19 cellular contexts compared by ENCODE assay signal in the genomic region with DNA sequence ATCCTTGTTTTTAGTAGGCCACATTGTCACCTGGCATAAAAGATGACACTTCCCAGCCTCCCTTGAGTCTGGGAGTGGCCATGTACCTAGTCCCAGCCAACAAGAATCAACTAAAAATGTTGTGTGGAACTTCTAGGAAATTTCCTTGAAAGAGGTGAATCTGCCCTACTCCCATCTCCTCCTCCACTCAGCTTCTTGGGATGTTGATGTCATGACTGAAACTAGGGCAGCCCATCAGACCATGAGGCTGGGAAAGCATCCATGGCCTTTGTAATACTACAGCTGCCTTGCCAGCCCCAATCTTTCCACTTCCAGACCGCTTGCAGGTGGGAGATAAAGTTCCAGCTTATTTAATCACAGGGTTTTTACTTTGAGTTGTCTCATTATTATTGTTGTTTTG.
A peak's percentile ranks its signal among the peaks of the same experiment; 100 is the strongest.
DNase-seq lines count a peak whose midpoint lies in the region; ATAC-seq and TF ChIP-seq lines count a peak whose summit lies in the region.
"Had no signal": no experiment of that assay in that cellular context is flagged by ENCODE, and none has a peak within 500 bp of the region (broad histone marks: within the 10 kb centered on the region; RNA-seq: fewer than 3 reads in every experiment).

No MANE protein-coding gene starts in this region.

- peaks cover 27% of the 10 kb centered on the region for H3K4me1 Mint-ChIP-seq in Calu3 (ENCODE audit: low read depth, unreplicated experiment)
- H3K4me1 Mint-ChIP-seq: activated naive CD8-positive, alpha-beta T cell treated with anti-CD3 and anti-CD28 coated beads for 36 hours; CD14-positive monocyte; GM23338 had no signal

- ATAC-seq in HG02981 (IDR thresholded peaks at IDR 0.05; ENCODE audit: unreplicated experiment) (no peak), HG02588 (IDR thresholded peaks at IDR 0.05; ENCODE audit: unreplicated experiment) (no peak)
- ATAC-seq: GM23338, SK-N-SH treated with all-trans-retinoic acid at 6 μM for 48 hours, upper lobe of right lung had no signal

- peaks cover 2% of the 10 kb centered on the region for H3K9me3 Mint-ChIP-seq in Calu3 (ENCODE audit: low read depth, unreplicated experiment)
- H3K9me3 Mint-ChIP-seq: activated naive CD8-positive, alpha-beta T cell treated with anti-CD3 and anti-CD28 coated beads for 36 hours; GM23338 had no signal

- intact Hi-C loops in Calu3 (cut with micrococcal nuclease; ENCODE audit: unreplicated experiment) = no loop called here

- CTCF ChIA-PET in Calu3 (lab: Charles Lee) = no interaction called here

- no peaks in the 10 kb centered on the region for H3K36me3 Mint-ChIP-seq in Calu3 (ENCODE audit: insufficient read depth, unreplicated experiment)
- H3K36me3 Mint-ChIP-seq: activated naive CD8-positive, alpha-beta T cell treated with anti-CD3 and anti-CD28 coated beads for 36 hours; CD14-positive monocyte had no signal

- peak overlapping the region; percentile 24 for H3K4me3 Mint-ChIP-seq in Calu3 (ENCODE audit: low read depth, unreplicated experiment)
- H3K4me3 Mint-ChIP-seq: activated naive CD8-positive, alpha-beta T cell treated with anti-CD3 and anti-CD28 coated beads for 36 hours; CD14-positive monocyte; GM23338; nephron progenitor cell had no signal

- H3K27ac Mint-ChIP-seq in Calu3 (ENCODE audit: unreplicated experiment) = peak overlapping the region; percentile 28
- H3K27ac Mint-ChIP-seq: activated naive CD8-positive, alpha-beta T cell treated with anti-CD3 and anti-CD28 coated beads for 36 hours; CD14-positive monocyte; GM23338 had no signal

- no TSS peak for BruUV-seq in Calu3 (replicated peaks; lab: Mats Ljungman, UMichigan)

- TF ChIP-seq CTCF in Calu3 (IDR thresholded peaks at IDR 0.05; ENCODE audit: unreplicated experiment) = no peak
- no peak for TF ChIP-seq CTCF in fibroblast of pulmonary artery (IDR thresholded peaks at IDR 0.05; ENCODE audit: low read length, missing control alignments)

- DNase-seq in Calu3 = no peak
- peak; percentile 77 for DNase-seq in astrocyte of the hippocampus (ENCODE audit: low read depth, low spot score)
- peak; percentile 65 for DNase-seq in fibroblast of pulmonary artery (ENCODE audit: low read depth)
- DNase-seq in midbrain (lab: John Stamatoyannopoulos, UW) = peak; percentile 1
- DNase-seq in NCI-H187 (lab: John Stamatoyannopoulos, UW) = no peak
- DNase-seq in NCI-H1048 (lab: John Stamatoyannopoulos, UW) = no peak
- DNase-seq: activated naive CD8-positive, alpha-beta T cell treated with anti-CD3 and anti-CD28 coated beads for 36 hours; NCI-H1417; NCI-H510A treated with DMSO at 0.1 percent for 48 hours; nephron progenitor cell; sigmoid colon; stimulated activated CD4-positive, alpha-beta T cell treated with anti-CD3 and anti-CD28 coated beads, Interleukin-15, amount 100 ng/mL, for 24 hours; upper lobe of right lung; WERI-Rb-1 had no signal

- H3K4me3 ChIP-seq in fibroblast of pulmonary artery (replicated peaks; ENCODE audit: low read depth, low read length) = no peak overlapping the region
- H3K4me3 ChIP-seq: GM23338, sigmoid colon, upper lobe of right lung had no signal

- no peaks in the 10 kb centered on the region for H3K27me3 Mint-ChIP-seq in Calu3 (ENCODE audit: unreplicated experiment)

Comparison
In these comparisons a context has a peak if more than half of its experiments do, and no peak if none do; other contexts are left out.
1. DNase-seq: peak in astrocyte of the hippocampus (single experiment), fibroblast of pulmonary artery (single experiment) and midbrain (single experiment); none in Calu3 (single experiment), NCI-H187 (0 of 2) and NCI-H1048 (single experiment).